ENCODE assay signal across 8 cellular contexts in genomic region chr14:89504602-89505320, GRCh38.
DNase-seq lines count a peak whose midpoint lies in the region; ATAC-seq and TF ChIP-seq lines count a peak whose summit lies in the region.

No MANE protein-coding gene starts in this region.

- WGBS in mammary epithelial cell (ENCODE audit: low coverage, missing lambda C conversion rate): 70% methylated on average over 4 of the region's 6 CpGs

- in situ Hi-C loops in Caki2 (cut with HindIII; ENCODE audit: low pct_unique_long_range_greater_than_20kb, low sequenced_read_pairs) (no loop called here), mammary epithelial cell (cut with MboI; ENCODE audit: low sequenced_read_pairs in 2 of 2) (no loop called here)

- H3K4me1 Mint-ChIP-seq in stimulated activated memory B cell treated with anti-CD40 and anti-IgM and Interleukin-4, amounts not matched to agents 10 μg/mL and 1 μg/mL and 100 μg/mL, for 72 hours: peaks cover 51% of the 10 kb centered on the region

- dilution Hi-C loops in mammary epithelial cell (cut with HindIII; ENCODE audit: low sequenced_read_pairs): no loop called here

- no TSS peak for BruUV-seq in mammary epithelial cell (replicated peaks; lab: Mats Ljungman, UMichigan)

- H3K9me3 ChIP-seq in mammary epithelial cell (replicated peaks; ENCODE audit: insufficient read depth, low read length): no peaks in the 10 kb centered on the region

- H3K27me3 Mint-ChIP-seq in stimulated activated memory B cell treated with anti-CD40 and anti-IgM and Interleukin-4, amounts not matched to agents 10 μg/mL and 1 μg/mL and 100 μg/mL, for 72 hours: no peaks in the 10 kb centered on the region

- CTCF ChIA-PET in mammary epithelial cell (lab: Charles Lee; ENCODE audit: low non-redundant PET): no interaction called here

- peaks cover 18% of the 10 kb centered on the region for H3K4me1 ChIP-seq in mammary epithelial cell (ENCODE audit: insufficient read depth, low read length)

- no peaks in the 10 kb centered on the region for H3K27me3 ChIP-seq in mammary epithelial cell (ENCODE audit: insufficient read depth, low read length)

- H3K4me3 ChIP-seq in Jurkat, Clone E6-1 (ENCODE audit: low read length): no peak overlapping the region
- H3K4me3 ChIP-seq in mammary epithelial cell (replicated peaks in 1 of 3; ENCODE audit: insufficient read depth in 1 of 3, low read depth in 2 of 3, low read length in 3 of 3): no peak overlapping the region

- H4K20me1 ChIP-seq in mammary epithelial cell (ENCODE audit: insufficient read depth, low read length): no peaks in the 10 kb centered on the region

- intact Hi-C loops in mammary epithelial cell (cut with micrococcal nuclease): loop anchor here (5.0 kb wide), 1 partner anchor 77 kb away; no protein-coding TSS in a partner anchor

- no peak for TF ChIP-seq CTCF in mammary epithelial cell (conservative IDR thresholded peaks at IDR 0.05 in 1 of 2, IDR thresholded peaks at IDR 0.05 in 1 of 2; ENCODE audit: extremely low read depth in 1 of 2, insufficient read depth in 1 of 2, low read depth in 1 of 2, low read length in 2 of 2)

- no peak overlapping the region for H3K4me2 ChIP-seq in mammary epithelial cell (ENCODE audit: insufficient read depth, low read depth, low read length)

- no peak overlapping the region for H3K4me3 Mint-ChIP-seq in stimulated activated memory B cell treated with anti-CD40 and anti-IgM and Interleukin-4, amounts not matched to agents 10 μg/mL and 1 μg/mL and 100 μg/mL, for 72 hours

- no peaks in the 10 kb centered on the region for H3K9me3 Mint-ChIP-seq in stimulated activated memory B cell treated with anti-CD40 and anti-IgM and Interleukin-4, amounts not matched to agents 10 μg/mL and 1 μg/mL and 100 μg/mL, for 72 hours

- H3K36me3 Mint-ChIP-seq in stimulated activated memory B cell treated with anti-CD40 and anti-IgM and Interleukin-4, amounts not matched to agents 10 μg/mL and 1 μg/mL and 100 μg/mL, for 72 hours: peaks cover 5% of the 10 kb centered on the region

- no peak overlapping the region for H3K27ac ChIP-seq in mammary epithelial cell (ENCODE audit: insufficient read depth, low read depth, low read length)
- no peak overlapping the region for H3K27ac ChIP-seq in caudate nucleus (ENCODE audit: low read depth, low read length)

- no peaks in the 10 kb centered on the region for H3K79me2 ChIP-seq in mammary epithelial cell (ENCODE audit: insufficient read depth, low read length)

- no peak overlapping the region for H3K9ac ChIP-seq in mammary epithelial cell (ENCODE audit: insufficient read depth, low read length)

- DNase-seq in Caki2 (ENCODE audit: low read depth) (peak; percentile 10), mammary epithelial cell (peak; percentile 63), LoVo (ENCODE audit: low spot score) (no peak), caudate nucleus (lab: John Stamatoyannopoulos, UW) (no peak), RPMI8226 (no peak)
- peak; percentile 32 for DNase-seq in Jurkat, Clone E6-1 (ENCODE audit: low read depth, low spot score)

- peak; percentile 61 for ATAC-seq in GM19467 (IDR thresholded peaks at IDR 0.05; ENCODE audit: unreplicated experiment)
- ATAC-seq in stimulated activated memory B cell treated with anti-CD40 and anti-IgM and Interleukin-4, amounts not matched to agents 10 μg/mL and 1 μg/mL and 100 μg/mL, for 72 hours: peak; percentile 86

- no peaks in the 10 kb centered on the region for H3K36me3 ChIP-seq in mammary epithelial cell (ENCODE audit: insufficient read depth, low read length)

- no peak overlapping the region for H2AFZ ChIP-seq in mammary epithelial cell (ENCODE audit: low read depth, low read length)

- peak overlapping the region; percentile 54 for H3K27ac Mint-ChIP-seq in stimulated activated memory B cell treated with anti-CD40 and anti-IgM and Interleukin-4, amounts not matched to agents 10 μg/mL and 1 μg/mL and 100 μg/mL, for 72 hours

Comparison
In these comparisons a context has a peak if more than half of its experiments do, and no peak if none do; other contexts are left out.
1. DNase-seq: peak in Caki2 (single experiment), Jurkat, Clone E6-1 (single experiment) and mammary epithelial cell (single experiment); none in LoVo (single experiment), caudate nucleus (0 of 61) and RPMI8226 (single experiment).